ENCODE assay signal across 8 cellular contexts in genomic region chr21:25638634-25639166, GRCh38. TPM values are rescaled to one million over a fixed set of nuclear protein-coding genes. Genes with fewer than 3 reads are reported as not detected.
A peak's percentile ranks its signal among the peaks of the same experiment; 100 is the strongest.
DNase-seq lines count a peak whose midpoint lies in the region; ATAC-seq, FAIRE-seq and TF ChIP-seq lines count a peak whose summit lies in the region.

No MANE protein-coding gene starts in this region.

- H3K4me3 ChIP-seq in kidney (ENCODE audit: low read length in 2 of 2) = peak overlapping the region; percentile 52 to 70
- peak overlapping the region; percentile 58 to 88 for H3K4me3 ChIP-seq in testis

- H3K36me3 ChIP-seq in kidney (ENCODE audit: control insufficient read depth in 1 of 2, insufficient read depth in 2 of 2, low read length in 2 of 2) (no peaks in the 10 kb centered on the region), testis (ENCODE audit: low read depth, missing control alignments) (no peaks in the 10 kb centered on the region)

- ATAC-seq in GM19023 (IDR thresholded peaks at IDR 0.05; ENCODE audit: unreplicated experiment) = peak; percentile 32
- peak; percentile 9 for ATAC-seq in HG03064 (IDR thresholded peaks at IDR 0.05; ENCODE audit: low read depth, unreplicated experiment)

- WGBS in testis, 2 donors = 0 to 2% methylated on average over 10 of the region's 10 CpGs

- intact Hi-C loops in kidney (cut with DNase I) (no loop called here), testis (cut with DNase I; ENCODE audit: low total_unique reads) (no loop called here)

- peak overlapping the region in 1 of 2 donors; percentile 17 for H3K9ac ChIP-seq in kidney (ENCODE audit: low read length in 2 of 2)

- TF ChIP-seq CTCF in kidney (IDR thresholded peaks at IDR 0.05; ENCODE audit: borderline replicate concordance, extremely low read depth, insufficient read depth) (no peak), testis (IDR thresholded peaks at IDR 0.05) (no peak)

- H3K27ac ChIP-seq in angular gyrus (ENCODE audit: low read depth, low read length) (peak overlapping the region; percentile 62), kidney (ENCODE audit: low read depth in 2 of 2, low read length in 2 of 2) (peak overlapping the region in 1 of 2 donors; percentile 58), testis (peak overlapping the region; percentile 84 to 94)

- peaks cover 0 to 6% of the 10 kb centered on the region in 2 donors for H3K4me1 ChIP-seq in kidney (ENCODE audit: control insufficient read depth in 1 of 2, insufficient read depth in 1 of 2, low read depth in 1 of 2, low read length in 2 of 2)
- peaks cover 4% of the 10 kb centered on the region for H3K4me1 ChIP-seq in testis

- DNase-seq in kidney = no peak
- DNase-seq in testis = no peak
- DNase-seq in stimulated activated CD4-positive, alpha-beta T cell treated with anti-CD3 and anti-CD28 coated beads, Interleukin-4, amount 100 ng/mL, for 1 hour = no peak
- no peak for DNase-seq in LoVo (ENCODE audit: low spot score)
- DNase-seq in NCI-H2081 treated with DMSO at 0.1 percent for 48 hours (lab: John Stamatoyannopoulos, UW) = no peak

- no peak for TF ChIP-seq POLR2A in testis (IDR thresholded peaks at IDR 0.05)

- no peaks in the 10 kb centered on the region for H3K9me3 ChIP-seq in kidney (ENCODE audit: control insufficient read depth in 1 of 2, low read length in 2 of 2)
- H3K9me3 ChIP-seq in testis = no peaks in the 10 kb centered on the region

- no peaks in the 10 kb centered on the region for H3K27me3 ChIP-seq in testis

- no peak for FAIRE-seq in kidney (lab: Jason Lieb, UNC)

RNA-seq across cellular contexts. Expression of gene JAM2, which starts 0.4 kb away (rescaled TPM):
- total RNA-seq in kidney (12.0 TPM), testis (10 to 100 TPM; 91.1 to 93.5 TPM)
- polyA plus RNA-seq in kidney (ENCODE audit: insufficient read depth, low read depth, low replicate concordance) (6.0 TPM), testis (ENCODE audit: insufficient read depth, low read depth, low replicate concordance) (76.2 TPM)

RNA-seq across cellular contexts. Expression of gene MRPL39, which starts 31.4 kb away (rescaled TPM):
- 24.1 TPM for total RNA-seq in kidney
- 52.7 TPM for polyA plus RNA-seq in kidney (ENCODE audit: insufficient read depth, low read depth, low replicate concordance)
- 10 to 100 TPM; 35.5 to 48.8 TPM for total RNA-seq in testis
- 66.7 TPM for polyA plus RNA-seq in testis (ENCODE audit: insufficient read depth, low read depth, low replicate concordance)
